27 cellular contexts compared by ENCODE assay signal in the genomic region with DNA sequence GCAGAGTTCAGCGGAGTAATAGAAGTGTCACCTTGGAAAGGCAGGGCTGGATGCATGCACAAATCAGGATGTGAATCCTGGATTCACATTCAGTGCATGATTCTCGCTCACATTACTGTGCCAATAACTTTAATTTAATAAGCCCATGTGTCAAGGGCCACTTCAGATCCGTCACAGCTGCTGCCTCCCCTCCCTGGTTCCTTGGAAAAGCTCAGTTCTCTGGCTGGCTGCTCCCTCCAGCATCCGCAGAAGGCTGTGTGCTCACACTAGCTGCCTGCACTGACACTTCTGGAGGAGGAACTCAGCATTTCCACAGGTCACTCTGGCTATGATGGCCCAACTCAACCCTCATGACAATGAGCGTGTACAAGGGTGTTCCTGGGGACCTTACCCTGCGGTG.
"Had no signal": no experiment of that assay in that cellular context is flagged by ENCODE, and none has a peak within 500 bp of the region (broad histone marks: within the 10 kb centered on the region; RNA-seq: fewer than 3 reads in every experiment).

No MANE protein-coding gene starts in this region.

- H3K4me3 ChIP-seq: ovary, smooth muscle cell, uterus had no signal

- DNase-seq: activated CD4-positive, alpha-beta T cell treated with anti-CD3 and anti-CD28 coated beads for 48 hours; activated CD4-positive, alpha-beta T cell treated with anti-CD3 and anti-CD28 coated beads, Interleukin-2, amount 50 U/mL, for 48 hours; activated CD8-positive, alpha-beta memory T cell treated with anti-CD3 and anti-CD28 coated beads, Interleukin-2, amount 50 U/mL, for 48 hours; activated gamma-delta T cell treated with Interleukin-2 at 50 U/mL for 16 hours; activated naive CD4-positive, alpha-beta T cell treated with anti-CD3 and anti-CD28 coated beads, Interleukin-2, amount 50 U/mL, for 16 hours; activated T-cell treated with anti-CD3 and anti-CD28 coated beads, Interleukin-2, amount 50 U/mL, for 4 hours; amniotic stem cell; brain microvascular endothelial cell; caudate nucleus; endodermal cell; foreskin keratinocyte; naive B cell; ovary; stimulated activated CD4-positive, alpha-beta T cell treated with anti-CD3 and anti-CD28 coated beads, Interleukin-1b, Interleukin-23, amount 100 ng/mL, for 48 hours; stimulated activated CD4-positive, alpha-beta T cell treated with anti-CD3 and anti-CD28 coated beads, Interleukin-4, amount 100 ng/mL, for 4 hours; stimulated activated CD8-positive, alpha-beta memory T cell treated with anti-CD3 and anti-CD28 coated beads, Interleukin-4, amount 100 ng/mL, for 48 hours; stimulated activated naive CD8-positive, alpha-beta T cell treated with anti-CD3 and anti-CD28 coated beads, Interleukin-15, amount 100 ng/mL, for 72 hours; substantia nigra; T-helper 17 cell; T1000; WERI-Rb-1 had no signal

- H3K36me3 ChIP-seq: brain microvascular endothelial cell, ovary, uterus, WERI-Rb-1 had no signal

- ATAC-seq: activated CD4-positive, CD25-positive, alpha-beta regulatory T cell treated with anti-CD3 and anti-CD28 coated beads, Interleukin-2, amount 50 U/mL, for 24 hours; activated T-cell treated with anti-CD3 and anti-CD28 coated beads, Interleukin-2, amount 50 U/mL, for 4 hours; activated T-helper 17 cell treated with anti-CD3 and anti-CD28 coated beads, Interleukin-2, amount 50 U/mL, for 72 hours; esophagus mucosa; foreskin keratinocyte; stimulated activated memory B cell treated with anti-CD40 and anti-IgM and Interleukin-4, amounts not matched to agents 10 μg/mL and 1 μg/mL and 100 μg/mL, for 72 hours; stimulated activated naive CD8-positive, alpha-beta T cell treated with anti-CD3 and anti-CD28 coated beads, Interleukin-15, amount 100 ng/mL, for 72 hours; T-helper 17 cell had no signal

- H3K27me3 ChIP-seq: brain microvascular endothelial cell, foreskin keratinocyte, ovary, uterus had no signal

- H3K27ac ChIP-seq: brain microvascular endothelial cell, foreskin keratinocyte, ovary, uterus, WERI-Rb-1 had no signal

- H3K9me3 ChIP-seq: ovary, uterus had no signal

- H3K4me1 ChIP-seq: foreskin keratinocyte, uterus had no signal
